In the genomic region with DNA sequence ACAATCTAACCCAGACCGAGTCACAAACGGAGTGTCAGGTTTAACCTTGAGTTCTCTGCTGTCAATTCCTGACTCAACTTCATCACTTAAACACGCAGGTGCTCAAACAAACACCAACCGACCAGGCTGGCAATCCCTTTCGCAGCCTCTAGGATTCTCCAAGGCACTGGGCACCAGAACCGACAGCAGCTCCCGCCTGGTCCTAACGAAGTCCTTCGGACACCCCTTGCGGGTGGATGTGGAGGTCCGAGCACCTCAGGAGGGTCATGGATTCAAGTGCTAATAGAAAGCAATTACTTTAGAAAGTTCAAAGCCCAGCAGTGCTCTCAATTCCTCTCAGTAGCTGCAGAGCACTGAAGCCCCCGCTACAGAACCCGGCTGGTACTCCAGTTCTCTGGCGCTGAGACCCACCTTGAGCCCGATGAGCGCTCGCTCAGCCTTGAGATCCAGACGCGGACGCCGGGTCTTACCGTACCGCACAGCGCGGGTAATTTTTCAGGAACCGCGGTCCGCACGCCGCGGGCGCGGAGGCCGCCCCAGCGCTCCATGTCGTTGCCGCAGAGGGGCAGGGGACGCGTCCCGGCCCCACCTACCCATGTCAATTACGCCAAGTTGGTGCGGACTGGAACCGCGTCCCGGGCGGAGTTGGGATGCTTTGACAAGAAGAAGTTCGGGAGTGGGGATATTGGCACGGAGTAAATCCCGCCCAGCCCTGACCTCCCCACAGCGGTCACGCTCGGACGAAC, we compare ENCODE assay signal across 1 cellular context.
TF ChIP-seq lines count a peak whose summit lies in the region.

No MANE protein-coding gene starts in this region.

TF ChIP-seq in HepG2, 621 proteins besides CTCF, POLR2A, EP300 and RAD21 (continued from another document and continues in another):
- TF ChIP-seq, protein P1, sequence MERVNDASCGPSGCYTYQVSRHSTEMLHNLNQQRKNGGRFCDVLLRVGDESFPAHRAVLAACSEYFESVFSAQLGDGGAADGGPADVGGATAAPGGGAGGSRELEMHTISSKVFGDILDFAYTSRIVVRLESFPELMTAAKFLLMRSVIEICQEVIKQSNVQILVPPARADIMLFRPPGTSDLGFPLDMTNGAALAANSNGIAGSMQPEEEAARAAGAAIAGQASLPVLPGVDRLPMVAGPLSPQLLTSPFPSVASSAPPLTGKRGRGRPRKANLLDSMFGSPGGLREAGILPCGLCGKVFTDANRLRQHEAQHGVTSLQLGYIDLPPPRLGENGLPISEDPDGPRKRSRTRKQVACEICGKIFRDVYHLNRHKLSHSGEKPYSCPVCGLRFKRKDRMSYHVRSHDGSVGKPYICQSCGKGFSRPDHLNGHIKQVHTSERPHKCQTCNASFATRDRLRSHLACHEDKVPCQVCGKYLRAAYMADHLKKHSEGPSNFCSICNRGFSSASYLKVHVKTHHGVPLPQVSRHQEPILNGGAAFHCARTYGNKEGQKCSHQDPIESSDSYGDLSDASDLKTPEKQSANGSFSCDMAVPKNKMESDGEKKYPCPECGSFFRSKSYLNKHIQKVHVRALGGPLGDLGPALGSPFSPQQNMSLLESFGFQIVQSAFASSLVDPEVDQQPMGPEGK (CRISPR knock-in tag; IDR thresholded peaks at IDR 0.05): no peak
- TF ChIP-seq ZNF24 (IDR thresholded peaks at IDR 0.05) (no peak), SRSF1 (optimal IDR thresholded peaks at IDR 0.05; ENCODE audit: low read depth, low read length) (no peak), SALL1 (CRISPR knock-in tag; IDR thresholded peaks at IDR 0.05) (no peak), ZNF234 (CRISPR knock-in tag; conservative IDR thresholded peaks at IDR 0.05) (no peak), SIX4 (CRISPR knock-in tag; IDR thresholded peaks at IDR 0.05) (no peak), CREB1 (IDR thresholded peaks at IDR 0.05) (no peak), CREB1 (CRISPR knock-in tag; IDR thresholded peaks at IDR 0.05) (no peak), ARNT (IDR thresholded peaks at IDR 0.05) (no peak), JUN (CRISPR knock-in tag; IDR thresholded peaks at IDR 0.05) (no peak), ZNF83 (CRISPR knock-in tag; IDR thresholded peaks at IDR 0.05; ENCODE audit: borderline replicate concordance) (no peak), ZNF792 (CRISPR knock-in tag; IDR thresholded peaks at IDR 0.05) (no peak; the same call in 1 of the 2 replicates), NCOR1 (IDR thresholded peaks at IDR 0.05; ENCODE audit: borderline replicate concordance, low read length) (no peak), ZNF772 (CRISPR knock-in tag; IDR thresholded peaks at IDR 0.05) (peak; percentile 10; the same call in 1 of the 2 replicates), MEIS2 (CRISPR knock-in tag; IDR thresholded peaks at IDR 0.05) (no peak), ZNF335 (CRISPR knock-in tag; IDR thresholded peaks at IDR 0.05) (no peak), ZNF3 (CRISPR knock-in tag; IDR thresholded peaks at IDR 0.05) (no peak), GZF1 (CRISPR knock-in tag; IDR thresholded peaks at IDR 0.05) (peak; percentile 29; the same call in 1 of the 2 replicates), MAFK (conservative IDR thresholded peaks at IDR 0.05 in 1 of 2, IDR thresholded peaks at IDR 0.05 in 1 of 2; ENCODE audit: low read length in 2 of 2) (no peak), ZKSCAN5 (CRISPR knock-in tag; IDR thresholded peaks at IDR 0.05) (no peak), ZNF235 (CRISPR knock-in tag; IDR thresholded peaks at IDR 0.05; ENCODE audit: borderline replicate concordance) (no peak), REXO4 (CRISPR knock-in tag; IDR thresholded peaks at IDR 0.05; ENCODE audit: borderline replicate concordance) (no peak), ZNF570 (CRISPR knock-in tag; IDR thresholded peaks at IDR 0.05; ENCODE audit: borderline replicate concordance) (no peak), SAP130 (CRISPR knock-in tag; IDR thresholded peaks at IDR 0.05; ENCODE audit: low read depth) (no peak; the same call in 1 of the 2 replicates), ZFY (CRISPR knock-in tag; IDR thresholded peaks at IDR 0.05) (no peak), ZNF670 (CRISPR knock-in tag; IDR thresholded peaks at IDR 0.05; ENCODE audit: borderline replicate concordance) (no peak), SMAD1 (CRISPR knock-in tag; IDR thresholded peaks at IDR 0.05; ENCODE audit: borderline replicate concordance, low read depth) (no peak; the same call in 1 of the 2 replicates), ZIK1 (CRISPR knock-in tag; IDR thresholded peaks at IDR 0.05; ENCODE audit: borderline replicate concordance, low read depth) (no peak), ZNF451 (CRISPR knock-in tag; IDR thresholded peaks at IDR 0.05) (no peak), ZBTB20 (CRISPR knock-in tag; IDR thresholded peaks at IDR 0.05; ENCODE audit: borderline replicate concordance, low read depth) (no peak), PHF21A (CRISPR knock-in tag; IDR thresholded peaks at IDR 0.05) (no peak), ZNF724P (CRISPR knock-in tag; IDR thresholded peaks at IDR 0.05; ENCODE audit: borderline replicate concordance) (no peak), ZNF780A (CRISPR knock-in tag; IDR thresholded peaks at IDR 0.05) (no peak)
- TF ChIP-seq, protein P2, sequence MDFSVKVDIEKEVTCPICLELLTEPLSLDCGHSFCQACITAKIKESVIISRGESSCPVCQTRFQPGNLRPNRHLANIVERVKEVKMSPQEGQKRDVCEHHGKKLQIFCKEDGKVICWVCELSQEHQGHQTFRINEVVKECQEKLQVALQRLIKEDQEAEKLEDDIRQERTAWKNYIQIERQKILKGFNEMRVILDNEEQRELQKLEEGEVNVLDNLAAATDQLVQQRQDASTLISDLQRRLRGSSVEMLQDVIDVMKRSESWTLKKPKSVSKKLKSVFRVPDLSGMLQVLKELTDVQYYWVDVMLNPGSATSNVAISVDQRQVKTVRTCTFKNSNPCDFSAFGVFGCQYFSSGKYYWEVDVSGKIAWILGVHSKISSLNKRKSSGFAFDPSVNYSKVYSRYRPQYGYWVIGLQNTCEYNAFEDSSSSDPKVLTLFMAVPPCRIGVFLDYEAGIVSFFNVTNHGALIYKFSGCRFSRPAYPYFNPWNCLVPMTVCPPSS (IDR thresholded peaks at IDR 0.05): no peak
- TF ChIP-seq, protein P3, sequence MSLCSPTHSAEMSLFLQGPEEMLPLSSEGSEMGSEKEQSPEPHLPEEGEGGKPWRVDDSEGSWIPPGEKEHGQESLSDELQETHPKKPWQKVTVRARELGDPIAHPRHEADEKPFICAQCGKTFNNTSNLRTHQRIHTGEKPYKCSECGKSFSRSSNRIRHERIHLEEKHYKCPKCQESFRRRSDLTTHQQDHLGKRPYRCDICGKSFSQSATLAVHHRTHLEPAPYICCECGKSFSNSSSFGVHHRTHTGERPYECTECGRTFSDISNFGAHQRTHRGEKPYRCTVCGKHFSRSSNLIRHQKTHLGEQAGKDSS (CRISPR knock-in tag; IDR thresholded peaks at IDR 0.05; ENCODE audit: borderline replicate concordance, low read depth): no peak
- TF ChIP-seq, protein P4, sequence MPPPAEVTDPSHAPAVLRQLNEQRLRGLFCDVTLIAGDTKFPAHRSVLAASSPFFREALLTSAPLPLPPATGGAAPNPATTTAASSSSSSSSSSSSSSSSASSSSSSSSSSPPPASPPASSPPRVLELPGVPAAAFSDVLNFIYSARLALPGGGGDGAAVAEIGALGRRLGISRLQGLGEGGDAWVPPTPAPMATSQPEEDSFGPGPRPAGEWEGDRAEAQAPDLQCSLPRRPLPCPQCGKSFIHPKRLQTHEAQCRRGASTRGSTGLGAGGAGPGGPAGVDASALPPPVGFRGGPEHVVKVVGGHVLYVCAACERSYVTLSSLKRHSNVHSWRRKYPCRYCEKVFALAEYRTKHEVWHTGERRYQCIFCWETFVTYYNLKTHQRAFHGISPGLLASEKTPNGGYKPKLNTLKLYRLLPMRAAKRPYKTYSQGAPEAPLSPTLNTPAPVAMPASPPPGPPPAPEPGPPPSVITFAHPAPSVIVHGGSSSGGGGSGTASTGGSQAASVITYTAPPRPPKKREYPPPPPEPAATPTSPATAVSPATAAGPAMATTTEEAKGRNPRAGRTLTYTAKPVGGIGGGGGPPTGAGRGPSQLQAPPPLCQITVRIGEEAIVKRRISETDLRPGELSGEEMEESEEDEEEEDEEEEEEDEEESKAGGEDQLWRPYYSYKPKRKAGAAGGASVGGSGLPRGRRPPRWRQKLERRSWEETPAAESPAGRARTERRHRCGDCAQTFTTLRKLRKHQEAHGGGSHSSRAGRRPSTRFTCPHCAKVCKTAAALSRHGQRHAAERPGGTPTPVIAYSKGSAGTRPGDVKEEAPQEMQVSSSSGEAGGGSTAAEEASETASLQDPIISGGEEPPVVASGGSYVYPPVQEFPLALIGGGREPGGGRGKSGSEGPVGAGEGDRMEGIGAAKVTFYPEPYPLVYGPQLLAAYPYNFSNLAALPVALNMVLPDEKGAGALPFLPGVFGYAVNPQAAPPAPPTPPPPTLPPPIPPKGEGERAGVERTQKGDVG (CRISPR knock-in tag; IDR thresholded peaks at IDR 0.05; ENCODE audit: borderline replicate concordance): 0 out of 2 replicates have a peak, but pooled peaks have one; percentile 55
- TF ChIP-seq, protein P5, sequence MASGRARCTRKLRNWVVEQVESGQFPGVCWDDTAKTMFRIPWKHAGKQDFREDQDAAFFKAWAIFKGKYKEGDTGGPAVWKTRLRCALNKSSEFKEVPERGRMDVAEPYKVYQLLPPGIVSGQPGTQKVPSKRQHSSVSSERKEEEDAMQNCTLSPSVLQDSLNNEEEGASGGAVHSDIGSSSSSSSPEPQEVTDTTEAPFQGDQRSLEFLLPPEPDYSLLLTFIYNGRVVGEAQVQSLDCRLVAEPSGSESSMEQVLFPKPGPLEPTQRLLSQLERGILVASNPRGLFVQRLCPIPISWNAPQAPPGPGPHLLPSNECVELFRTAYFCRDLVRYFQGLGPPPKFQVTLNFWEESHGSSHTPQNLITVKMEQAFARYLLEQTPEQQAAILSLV (CRISPR knock-in tag; IDR thresholded peaks at IDR 0.05; ENCODE audit: borderline replicate concordance): no peak
- TF ChIP-seq, protein P6, sequence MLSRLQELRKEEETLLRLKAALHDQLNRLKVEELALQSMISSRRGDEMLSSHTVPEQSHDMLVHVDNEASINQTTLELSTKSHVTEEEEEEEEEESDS (CRISPR knock-in tag; IDR thresholded peaks at IDR 0.05; ENCODE audit: borderline replicate concordance): no peak
- TF ChIP-seq, protein P7, sequence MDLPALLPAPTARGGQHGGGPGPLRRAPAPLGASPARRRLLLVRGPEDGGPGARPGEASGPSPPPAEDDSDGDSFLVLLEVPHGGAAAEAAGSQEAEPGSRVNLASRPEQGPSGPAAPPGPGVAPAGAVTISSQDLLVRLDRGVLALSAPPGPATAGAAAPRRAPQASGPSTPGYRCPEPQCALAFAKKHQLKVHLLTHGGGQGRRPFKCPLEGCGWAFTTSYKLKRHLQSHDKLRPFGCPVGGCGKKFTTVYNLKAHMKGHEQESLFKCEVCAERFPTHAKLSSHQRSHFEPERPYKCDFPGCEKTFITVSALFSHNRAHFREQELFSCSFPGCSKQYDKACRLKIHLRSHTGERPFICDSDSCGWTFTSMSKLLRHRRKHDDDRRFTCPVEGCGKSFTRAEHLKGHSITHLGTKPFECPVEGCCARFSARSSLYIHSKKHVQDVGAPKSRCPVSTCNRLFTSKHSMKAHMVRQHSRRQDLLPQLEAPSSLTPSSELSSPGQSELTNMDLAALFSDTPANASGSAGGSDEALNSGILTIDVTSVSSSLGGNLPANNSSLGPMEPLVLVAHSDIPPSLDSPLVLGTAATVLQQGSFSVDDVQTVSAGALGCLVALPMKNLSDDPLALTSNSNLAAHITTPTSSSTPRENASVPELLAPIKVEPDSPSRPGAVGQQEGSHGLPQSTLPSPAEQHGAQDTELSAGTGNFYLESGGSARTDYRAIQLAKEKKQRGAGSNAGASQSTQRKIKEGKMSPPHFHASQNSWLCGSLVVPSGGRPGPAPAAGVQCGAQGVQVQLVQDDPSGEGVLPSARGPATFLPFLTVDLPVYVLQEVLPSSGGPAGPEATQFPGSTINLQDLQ (CRISPR knock-in tag; IDR thresholded peaks at IDR 0.05): no peak
- TF ChIP-seq, protein P8, sequence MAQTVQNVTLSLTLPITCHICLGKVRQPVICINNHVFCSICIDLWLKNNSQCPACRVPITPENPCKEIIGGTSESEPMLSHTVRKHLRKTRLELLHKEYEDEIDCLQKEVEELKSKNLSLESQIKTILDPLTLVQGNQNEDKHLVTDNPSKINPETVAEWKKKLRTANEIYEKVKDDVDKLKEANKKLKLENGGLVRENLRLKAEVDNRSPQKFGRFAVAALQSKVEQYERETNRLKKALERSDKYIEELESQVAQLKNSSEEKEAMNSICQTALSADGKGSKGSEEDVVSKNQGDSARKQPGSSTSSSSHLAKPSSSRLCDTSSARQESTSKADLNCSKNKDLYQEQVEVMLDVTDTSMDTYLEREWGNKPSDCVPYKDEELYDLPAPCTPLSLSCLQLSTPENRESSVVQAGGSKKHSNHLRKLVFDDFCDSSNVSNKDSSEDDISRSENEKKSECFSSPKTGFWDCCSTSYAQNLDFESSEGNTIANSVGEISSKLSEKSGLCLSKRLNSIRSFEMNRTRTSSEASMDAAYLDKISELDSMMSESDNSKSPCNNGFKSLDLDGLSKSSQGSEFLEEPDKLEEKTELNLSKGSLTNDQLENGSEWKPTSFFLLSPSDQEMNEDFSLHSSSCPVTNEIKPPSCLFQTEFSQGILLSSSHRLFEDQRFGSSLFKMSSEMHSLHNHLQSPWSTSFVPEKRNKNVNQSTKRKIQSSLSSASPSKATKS (CRISPR knock-in tag; IDR thresholded peaks at IDR 0.05): no peak
- TF ChIP-seq, protein P9, sequence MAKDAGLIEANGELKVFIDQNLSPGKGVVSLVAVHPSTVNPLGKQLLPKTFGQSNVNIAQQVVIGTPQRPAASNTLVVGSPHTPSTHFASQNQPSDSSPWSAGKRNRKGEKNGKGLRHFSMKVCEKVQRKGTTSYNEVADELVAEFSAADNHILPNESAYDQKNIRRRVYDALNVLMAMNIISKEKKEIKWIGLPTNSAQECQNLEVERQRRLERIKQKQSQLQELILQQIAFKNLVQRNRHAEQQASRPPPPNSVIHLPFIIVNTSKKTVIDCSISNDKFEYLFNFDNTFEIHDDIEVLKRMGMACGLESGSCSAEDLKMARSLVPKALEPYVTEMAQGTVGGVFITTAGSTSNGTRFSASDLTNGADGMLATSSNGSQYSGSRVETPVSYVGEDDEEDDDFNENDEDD (CRISPR knock-in tag; IDR thresholded peaks at IDR 0.05; ENCODE audit: borderline replicate concordance): 0 out of 2 replicates have a peak, but pooled peaks have one; percentile 9
- TF ChIP-seq, protein P10, sequence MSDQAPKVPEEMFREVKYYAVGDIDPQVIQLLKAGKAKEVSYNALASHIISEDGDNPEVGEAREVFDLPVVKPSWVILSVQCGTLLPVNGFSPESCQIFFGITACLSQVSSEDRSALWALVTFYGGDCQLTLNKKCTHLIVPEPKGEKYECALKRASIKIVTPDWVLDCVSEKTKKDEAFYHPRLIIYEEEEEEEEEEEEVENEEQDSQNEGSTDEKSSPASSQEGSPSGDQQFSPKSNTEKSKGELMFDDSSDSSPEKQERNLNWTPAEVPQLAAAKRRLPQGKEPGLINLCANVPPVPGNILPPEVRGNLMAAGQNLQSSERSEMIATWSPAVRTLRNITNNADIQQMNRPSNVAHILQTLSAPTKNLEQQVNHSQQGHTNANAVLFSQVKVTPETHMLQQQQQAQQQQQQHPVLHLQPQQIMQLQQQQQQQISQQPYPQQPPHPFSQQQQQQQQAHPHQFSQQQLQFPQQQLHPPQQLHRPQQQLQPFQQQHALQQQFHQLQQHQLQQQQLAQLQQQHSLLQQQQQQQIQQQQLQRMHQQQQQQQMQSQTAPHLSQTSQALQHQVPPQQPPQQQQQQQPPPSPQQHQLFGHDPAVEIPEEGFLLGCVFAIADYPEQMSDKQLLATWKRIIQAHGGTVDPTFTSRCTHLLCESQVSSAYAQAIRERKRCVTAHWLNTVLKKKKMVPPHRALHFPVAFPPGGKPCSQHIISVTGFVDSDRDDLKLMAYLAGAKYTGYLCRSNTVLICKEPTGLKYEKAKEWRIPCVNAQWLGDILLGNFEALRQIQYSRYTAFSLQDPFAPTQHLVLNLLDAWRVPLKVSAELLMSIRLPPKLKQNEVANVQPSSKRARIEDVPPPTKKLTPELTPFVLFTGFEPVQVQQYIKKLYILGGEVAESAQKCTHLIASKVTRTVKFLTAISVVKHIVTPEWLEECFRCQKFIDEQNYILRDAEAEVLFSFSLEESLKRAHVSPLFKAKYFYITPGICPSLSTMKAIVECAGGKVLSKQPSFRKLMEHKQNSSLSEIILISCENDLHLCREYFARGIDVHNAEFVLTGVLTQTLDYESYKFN (CRISPR knock-in tag; conservative IDR thresholded peaks at IDR 0.05): no peak
